In genomic region chr4:148056879-148057278, GRCh38 we compare ENCODE assay signal across 8 cellular contexts.
A peak's percentile ranks its signal among the peaks of the same experiment; 100 is the strongest.
DNase-seq lines count a peak whose midpoint lies in the region; ATAC-seq and TF ChIP-seq lines count a peak whose summit lies in the region.

No MANE protein-coding gene starts in this region.

- H3K27me3 ChIP-seq in heart right ventricle, result no peaks in the 10 kb centered on the region

- no peaks in the 10 kb centered on the region for H3K36me3 ChIP-seq in OCI-LY7 (ENCODE audit: insufficient read depth, low read length)
- H3K36me3 ChIP-seq in heart right ventricle, result no peaks in the 10 kb centered on the region

- H3K9me2 ChIP-seq in OCI-LY7 (ENCODE audit: insufficient read depth, low read length), result no peaks in the 10 kb centered on the region

- POLR2A ChIA-PET in OCI-LY7 (lab: Charles Lee), result no interaction called here

- H3K4me2 ChIP-seq in OCI-LY7 (ENCODE audit: low read length), result peak overlapping the region; percentile 65

- H3K27ac ChIP-seq in 22Rv1 (no peak overlapping the region), OCI-LY7 (ENCODE audit: low read depth, low read length, poor library complexity, severe bottlenecking) (peak overlapping the region; percentile 62), heart right ventricle (peak overlapping the region in 6 of 10 donors; percentile 18 to 79 (median 47))

- no peaks in the 10 kb centered on the region for H4K20me1 ChIP-seq in OCI-LY7 (ENCODE audit: insufficient read depth, low read length)

- peak; percentile 23 for TF ChIP-seq CTCF in 22Rv1 (IDR thresholded peaks at IDR 0.05)
- peak; percentile 91 for TF ChIP-seq CTCF in OCI-LY7 (conservative IDR thresholded peaks at IDR 0.05; ENCODE audit: low read length)
- peak in 7 of 9 donors; percentile 20 to 67 (median 36) for TF ChIP-seq CTCF in heart right ventricle (IDR thresholded peaks at IDR 0.05)

- ATAC-seq in GM18868 (IDR thresholded peaks at IDR 0.05; ENCODE audit: unreplicated experiment) (peak; percentile 82), HG03060 (IDR thresholded peaks at IDR 0.05; ENCODE audit: low read depth, unreplicated experiment) (peak; percentile 92), heart right ventricle (peak; percentile 27 to 73 (median 52))

- no TSS peak for BruUV-seq in OCI-LY7 (replicated peaks; lab: Mats Ljungman, UMichigan)

- DNase-seq in OCI-LY7 (ENCODE audit: low spot score), result peak; percentile 94
- peak; percentile 33 for DNase-seq in activated T-helper 1 cell treated with Interleukin-2 at 50 U/mL for 16 hours (ENCODE audit: low read depth)
- peak; percentile 42 to 52 for DNase-seq in heart right ventricle
- peak; percentile 33 to 54 for DNase-seq in stimulated activated CD4-positive, alpha-beta T cell treated with anti-CD3 and anti-CD28 coated beads, Interleukin-4, amount 100 ng/mL, for 48 hours (ENCODE audit: low read depth in 2 of 2)
- DNase-seq in SW480 (ENCODE audit: low spot score), result no peak

- peaks cover 82% of the 10 kb centered on the region for H3K4me1 ChIP-seq in OCI-LY7 (ENCODE audit: insufficient read depth, low read length, poor library complexity, severe bottlenecking)
- peaks cover 0 to 97% (median 69%) of the 10 kb centered on the region in 9 donors for H3K4me1 ChIP-seq in heart right ventricle

- H3K79me2 ChIP-seq in OCI-LY7 (ENCODE audit: insufficient read depth, low read depth, low read length), result no peaks in the 10 kb centered on the region

- H3K4me3 ChIP-seq in OCI-LY7 (ENCODE audit: low read depth, low read length, poor library complexity, severe bottlenecking) (peak overlapping the region; percentile 29), heart right ventricle (no peak overlapping the region)

- H3K9me3 ChIP-seq in OCI-LY7 (ENCODE audit: low read length) (no peaks in the 10 kb centered on the region), heart right ventricle (no peaks in the 10 kb centered on the region)

- 61 to 62% methylated on average over 6 of the region's 6 CpGs for WGBS in heart right ventricle, 2 donors

- peak overlapping the region; percentile 54; the same call in 1 of the 2 replicates for H2AFZ ChIP-seq in OCI-LY7 (ENCODE audit: low read length)

- CTCF ChIA-PET in OCI-LY7 (lab: Charles Lee; ENCODE audit: unreplicated experiment), result interaction anchor here (1.7 kb wide), 1 partner anchor 12 kb away, joined by 8 read pairs; no protein-coding TSS in a partner anchor

- intact Hi-C loops in OCI-LY7 (cut with micrococcal nuclease; ENCODE audit: unreplicated experiment) (loop anchor here (2.0 to 10.0 kb wide), 3 partner anchors 386 to 1208 kb away; partner anchors contain the start of gene NR3C2), heart right ventricle (cut with DNase I) (loop anchor here in 3 of 10 donors (10.0 kb wide), 3 partner anchors 72 to 208 kb away; no protein-coding TSS in a partner anchor)

Comparison
In these comparisons a context has a peak if more than half of its experiments do, and no peak if none do; other contexts are left out.
1. CTCF ChIP-seq: peak in every context shown above with its lines; median percentile 91 in OCI-LY7; 36 in heart right ventricle; 23 in 22Rv1.